19 cellular contexts compared by ENCODE assay signal in the genomic region with DNA sequence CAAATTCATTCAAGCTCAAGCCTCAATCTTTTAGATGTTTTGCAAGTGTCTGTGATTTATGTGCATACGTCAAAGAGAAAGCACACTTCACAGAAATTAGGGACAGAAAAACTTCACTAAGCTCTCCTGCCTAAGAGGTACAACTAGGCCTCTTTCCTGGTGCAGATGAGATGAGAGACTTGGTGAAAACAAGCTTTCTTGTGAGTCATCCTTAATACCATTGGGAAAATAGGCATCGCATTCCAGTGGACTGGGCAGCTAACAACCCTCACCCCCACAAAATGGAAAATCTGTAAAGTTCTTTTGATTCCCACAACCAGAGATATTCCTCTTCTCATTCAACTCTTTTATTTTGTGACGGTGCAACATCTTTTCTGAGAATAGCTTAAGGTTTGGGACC.
"Had no signal": no experiment of that assay in that cellular context is flagged by ENCODE, and none has a peak within 500 bp of the region (broad histone marks: within the 10 kb centered on the region; RNA-seq: fewer than 3 reads in every experiment).

No MANE protein-coding gene starts in this region.

- ATAC-seq: activated naive CD8-positive, alpha-beta T cell treated with anti-CD3 and anti-CD28 coated beads, Interleukin-2, amount 50 U/mL, for 24 hours; psoas muscle had no signal

- H3K4me1 ChIP-seq: psoas muscle, sigmoid colon, stomach had no signal

- H3K27me3 ChIP-seq: esophagus muscularis mucosa, sigmoid colon, stomach had no signal

- H3K4me3 ChIP-seq: esophagus muscularis mucosa, lung, psoas muscle, sigmoid colon, stomach, thoracic aorta had no signal

- H3K27ac ChIP-seq: esophagus muscularis mucosa, psoas muscle, sigmoid colon, stomach, thoracic aorta had no signal

- DNase-seq: activated CD4-positive, alpha-beta T cell treated with anti-CD3 and anti-CD28 coated beads, Interleukin-2, amount 50 U/mL, for 48 hours; activated naive CD4-positive, alpha-beta T cell treated with anti-CD3 and anti-CD28 coated beads for 36 hours; activated naive CD8-positive, alpha-beta T cell treated with anti-CD3 and anti-CD28 coated beads, Interleukin-2, amount 50 U/mL, for 24 hours; caudate nucleus; cortex of kidney; effector CD4-positive, alpha-beta T cell; head of caudate nucleus; midbrain; psoas muscle; sigmoid colon; stimulated activated CD4-positive, alpha-beta T cell treated with anti-CD3 and anti-CD28 coated beads, Interleukin-12 subunit alpha, Interleukin-12 subunit beta, amount 100 ng/mL, for 4 hours; stimulated activated CD4-positive, alpha-beta T cell treated with anti-CD3 and anti-CD28 coated beads, Interleukin-2, amount 100 ng/mL, for 24 hours; stomach; T-helper 9 cell had no signal

- H3K36me3 ChIP-seq: esophagus muscularis mucosa, sigmoid colon, stomach, thoracic aorta had no signal

- H3K4me3 Mint-ChIP-seq: activated naive CD4-positive, alpha-beta T cell treated with anti-CD3 and anti-CD28 coated beads for 36 hours; activated naive CD8-positive, alpha-beta T cell treated with anti-CD3 and anti-CD28 coated beads, Interleukin-2, amount 50 U/mL, for 24 hours had no signal

- H3K9me3 ChIP-seq: esophagus muscularis mucosa, psoas muscle, sigmoid colon, stomach, thoracic aorta had no signal

- FAIRE-seq: frontal cortex had no signal

- H3K4me1 Mint-ChIP-seq: activated naive CD8-positive, alpha-beta T cell treated with anti-CD3 and anti-CD28 coated beads, Interleukin-2, amount 50 U/mL, for 24 hours had no signal

- H3K9me3 Mint-ChIP-seq: activated naive CD8-positive, alpha-beta T cell treated with anti-CD3 and anti-CD28 coated beads, Interleukin-2, amount 50 U/mL, for 24 hours had no signal

- H3K27me3 Mint-ChIP-seq: activated naive CD8-positive, alpha-beta T cell treated with anti-CD3 and anti-CD28 coated beads, Interleukin-2, amount 50 U/mL, for 24 hours had no signal

- H3K27ac Mint-ChIP-seq: activated naive CD4-positive, alpha-beta T cell treated with anti-CD3 and anti-CD28 coated beads for 36 hours; activated naive CD8-positive, alpha-beta T cell treated with anti-CD3 and anti-CD28 coated beads, Interleukin-2, amount 50 U/mL, for 24 hours; activated T-helper 2 cell treated with anti-CD3 and anti-CD28 coated beads, Interferon-gamma antibody, Interleukin-2, Interleukin-4, amounts not matched to agents 10 μg/mL and 5 μg/mL and 100 μg/mL, durations not matched to agents 14 hours and 24 hours and 36 hours had no signal
